In genomic region chr4:112302320-112303274, GRCh38 we compare ENCODE assay signal across 13 cellular contexts. TPM values are rescaled to one million over a fixed set of nuclear protein-coding genes. Genes with fewer than 3 reads are reported as not detected.
DNase-seq lines count a peak whose midpoint lies in the region; ATAC-seq and TF ChIP-seq lines count a peak whose summit lies in the region.
"Had no signal": no experiment of that assay in that cellular context is flagged by ENCODE, and none has a peak within 500 bp of the region (broad histone marks: within the 10 kb centered on the region; RNA-seq: fewer than 3 reads in every experiment).

No MANE protein-coding gene starts in this region.

- no peak overlapping the region for H3K4me3 ChIP-seq in DOHH2 (ENCODE audit: low read length)
- no peak overlapping the region for H3K4me3 ChIP-seq in adrenal gland
- H3K4me3 ChIP-seq: BLaER1 had no signal

- H3K36me3 ChIP-seq in DOHH2 (ENCODE audit: control insufficient read depth, low read length) (peaks cover 5% of the 10 kb centered on the region), adrenal gland (replicated peaks in 1 of 2) (no peaks in the 10 kb centered on the region)
- H3K36me3 ChIP-seq: BLaER1 had no signal

- WGBS in adrenal gland, 4 donors: 78 to 92% (median 84%) methylated on average over 5 of the region's 5 CpGs

- intact Hi-C loops in adrenal gland (cut with DNase I): no loop called here

- H3K27me3 Mint-ChIP-seq in activated naive CD8-positive, alpha-beta T cell treated with anti-CD3 and anti-CD28 coated beads, Interleukin-2, amount 50 U/mL, for 24 hours: no peaks in the 10 kb centered on the region
- H3K27me3 Mint-ChIP-seq: activated B cell treated with CpG ODN at 0.5 μM for 24 hours had no signal

- no peak overlapping the region for H3K27ac Mint-ChIP-seq in activated naive CD8-positive, alpha-beta T cell treated with anti-CD3 and anti-CD28 coated beads, Interleukin-2, amount 50 U/mL, for 24 hours
- H3K27ac Mint-ChIP-seq: activated B cell treated with CpG ODN at 0.5 μM for 24 hours had no signal

- H3K9me3 Mint-ChIP-seq in activated naive CD8-positive, alpha-beta T cell treated with anti-CD3 and anti-CD28 coated beads, Interleukin-2, amount 50 U/mL, for 24 hours: no peaks in the 10 kb centered on the region
- H3K9me3 Mint-ChIP-seq: activated B cell treated with CpG ODN at 0.5 μM for 24 hours had no signal

- H3K4me1 ChIP-seq in DOHH2 (ENCODE audit: control insufficient read depth, low read length): peaks cover 39% of the 10 kb centered on the region
- H3K4me1 ChIP-seq in adrenal gland (replicated peaks in 1 of 2): peaks cover 0 to 8% of the 10 kb centered on the region in 2 donors
- H3K4me1 ChIP-seq in foreskin keratinocyte: peaks cover 9% of the 10 kb centered on the region
- H3K4me1 ChIP-seq: BLaER1 had no signal

- H3K4me3 Mint-ChIP-seq in activated naive CD8-positive, alpha-beta T cell treated with anti-CD3 and anti-CD28 coated beads, Interleukin-2, amount 50 U/mL, for 24 hours: no peak overlapping the region
- H3K4me3 Mint-ChIP-seq: activated B cell treated with CpG ODN at 0.5 μM for 24 hours had no signal

- no peaks in the 10 kb centered on the region for H4K20me1 ChIP-seq in DOHH2 (ENCODE audit: control insufficient read depth, insufficient read depth, low read depth, low read length)
- H4K20me1 ChIP-seq: BLaER1 had no signal

- no peaks in the 10 kb centered on the region for H3K9me3 ChIP-seq in DOHH2 (ENCODE audit: control insufficient read depth, insufficient read depth, low read length)
- no peaks in the 10 kb centered on the region for H3K9me3 ChIP-seq in adrenal gland (replicated peaks in 1 of 3)
- H3K9me3 ChIP-seq: BLaER1 had no signal

- no peaks in the 10 kb centered on the region for H3K27me3 ChIP-seq in DOHH2 (ENCODE audit: control insufficient read depth, low read length)
- H3K27me3 ChIP-seq in adrenal gland: no peaks in the 10 kb centered on the region
- no peaks in the 10 kb centered on the region for H3K27me3 ChIP-seq in foreskin keratinocyte
- H3K27me3 ChIP-seq: BLaER1 had no signal

- H3K4me1 Mint-ChIP-seq in activated naive CD8-positive, alpha-beta T cell treated with anti-CD3 and anti-CD28 coated beads, Interleukin-2, amount 50 U/mL, for 24 hours: peaks cover 20% of the 10 kb centered on the region

- TF ChIP-seq POLR2A in adrenal gland (IDR thresholded peaks at IDR 0.05): no peak

- DNase-seq in activated naive CD8-positive, alpha-beta T cell treated with anti-CD3 and anti-CD28 coated beads, Interleukin-2, amount 50 U/mL, for 24 hours: no peak
- no peak for DNase-seq in adrenal gland
- DNase-seq in NCI-H2227 treated with DMSO at 0.1 percent for 48 hours (lab: John Stamatoyannopoulos, UW): no peak
- DNase-seq in foreskin keratinocyte: no peak
- DNase-seq: activated B cell treated with CpG ODN at 0.5 μM for 24 hours, activated gamma-delta T cell treated with Interleukin-2 at 50 U/mL for 16 hours, NCI-H1694 treated with DMSO at 0.1 percent for 48 hours had no signal

- H3K79me2 ChIP-seq in DOHH2 (ENCODE audit: control insufficient read depth, low read length): peaks cover 8% of the 10 kb centered on the region

- H3K36me3 Mint-ChIP-seq in activated naive CD8-positive, alpha-beta T cell treated with anti-CD3 and anti-CD28 coated beads, Interleukin-2, amount 50 U/mL, for 24 hours (ENCODE audit: low read depth): no peaks in the 10 kb centered on the region

- no peak for TF ChIP-seq CTCF in DOHH2 (IDR thresholded peaks at IDR 0.05; ENCODE audit: low read depth, low read length, poor library complexity, severe bottlenecking)
- TF ChIP-seq CTCF in adrenal gland (IDR thresholded peaks at IDR 0.05): no peak
- no peak for TF ChIP-seq CTCF in foreskin keratinocyte (conservative IDR thresholded peaks at IDR 0.05)

- ATAC-seq in GM19025 (IDR thresholded peaks at IDR 0.05; ENCODE audit: low read depth, unreplicated experiment) (peak; percentile 52), HG02885 (IDR thresholded peaks at IDR 0.05; ENCODE audit: poor library complexity, unreplicated experiment) (peak; percentile 78), HG02981 (IDR thresholded peaks at IDR 0.05; ENCODE audit: unreplicated experiment) (no peak), foreskin keratinocyte (no peak)
- peak; percentile 66 for ATAC-seq in activated naive CD8-positive, alpha-beta T cell treated with anti-CD3 and anti-CD28 coated beads, Interleukin-2, amount 50 U/mL, for 24 hours
- ATAC-seq: HepG2 had no signal

- H3K4me2 ChIP-seq in DOHH2 (ENCODE audit: low read length): peak overlapping the region; percentile 28
- H3K4me2 ChIP-seq: BLaER1 had no signal

- H3K27ac ChIP-seq in DOHH2 (ENCODE audit: low read depth, low read length) (no peak overlapping the region), adrenal gland (no peak overlapping the region), foreskin keratinocyte (no peak overlapping the region)
- H3K27ac ChIP-seq: BLaER1 had no signal

- peaks cover 7% of the 10 kb centered on the region; the same call in 1 of the 2 replicates for H3F3A ChIP-seq in DOHH2 (ENCODE audit: control insufficient read depth, insufficient read depth)

- H3K9me2 ChIP-seq in DOHH2 (replicated peaks; ENCODE audit: control insufficient read depth, low read length): no peaks in the 10 kb centered on the region

RNA-seq across cellular contexts. Expression of gene ALPK1, which starts 5.4 kb away (rescaled TPM):
- total RNA-seq in adrenal gland (10 to 100 TPM in 7 of 8 donors, 1 to 10 TPM in 1; 6.0 to 50.4 (median 20.2) TPM), foreskin keratinocyte (5.6 and 7.0 TPM in 2 replicates)
- polyA plus RNA-seq in adrenal gland (10 to 100 TPM in 2 of 3 donors, 1 to 10 TPM in 1; 6.8 to 13.8 (median 13.2) TPM), foreskin keratinocyte (2.4 and 2.7 TPM in 2 replicates)

RNA-seq across cellular contexts. Expression of gene TIFA, which starts 16.9 kb away (rescaled TPM):
- total RNA-seq in adrenal gland (10 to 100 TPM in 4 of 8 donors, 1 to 10 TPM in 3, under 1 TPM in 1; 0.54 to 20.5 (median 11.7) TPM), foreskin keratinocyte (10.3 and 11.2 TPM in 2 replicates)
- polyA plus RNA-seq in adrenal gland (1 to 10 TPM; 2.2 to 6.7 (median 2.2) TPM), foreskin keratinocyte (6.1 and 7.8 TPM in 2 replicates)

Comparison
In these comparisons a context has a peak if more than half of its experiments do, and no peak if none do; other contexts are left out.
1. ATAC-seq: peak in GM19025 (single experiment), HG02885 (single experiment) and activated naive CD8-positive, alpha-beta T cell treated with anti-CD3 and anti-CD28 coated beads, Interleukin-2, amount 50 U/mL, for 24 hours (single experiment); none in HG02981 (single experiment) and foreskin keratinocyte (single experiment).